ENCODE assay signal across 1 cellular context in genomic region chr20:1034420-1034799, GRCh38.
TF ChIP-seq lines count a peak whose summit lies in the region.

No MANE protein-coding gene starts in this region.

TF ChIP-seq in IMR-90, 13 proteins besides CTCF, POLR2A, EP300 and RAD21 (continued from another document):
- TF ChIP-seq ELK1 (IDR thresholded peaks at IDR 0.05; ENCODE audit: borderline replicate concordance, low read depth, low read length) (no peak), CEBPB (IDR thresholded peaks at IDR 0.05; ENCODE audit: low read depth, low read length) (no peak), BHLHE40 (IDR thresholded peaks at IDR 0.05; ENCODE audit: low read depth, low read length) (no peak), CHD1 (IDR thresholded peaks at IDR 0.05; ENCODE audit: low read depth, low read length) (no peak), NFE2L2 (IDR thresholded peaks at IDR 0.05; ENCODE audit: low read depth, low read length) (no peak), RCOR1 (IDR thresholded peaks at IDR 0.05; ENCODE audit: insufficient replicate concordance, low read length) (no peak), SMC3 (IDR thresholded peaks at IDR 0.05; ENCODE audit: low read depth, low read length) (no peak)
